19 cellular contexts compared by ENCODE assay signal in the genomic region with DNA sequence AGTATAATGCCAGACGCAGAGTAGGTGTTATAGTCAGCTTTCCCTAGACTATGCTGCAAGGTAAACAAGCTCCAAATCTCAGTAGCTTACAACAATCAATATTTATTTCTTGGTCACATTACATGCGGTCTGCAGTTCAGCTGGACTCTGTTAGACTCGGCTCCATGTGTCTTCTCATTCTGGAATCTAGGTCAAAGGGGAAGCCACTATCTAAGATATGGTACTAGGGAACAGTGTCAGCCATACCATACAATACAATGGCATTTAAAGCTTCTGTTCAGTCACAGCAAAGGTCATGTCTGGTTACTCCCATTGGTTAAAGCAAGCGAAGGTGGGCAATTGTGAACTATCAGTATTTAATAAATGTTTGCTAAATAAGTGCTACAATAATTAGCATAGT.
DNase-seq lines count a peak whose midpoint lies in the region; ATAC-seq, FAIRE-seq and TF ChIP-seq lines count a peak whose summit lies in the region.
"Had no signal": no experiment of that assay in that cellular context is flagged by ENCODE, and none has a peak within 500 bp of the region (broad histone marks: within the 10 kb centered on the region; RNA-seq: fewer than 3 reads in every experiment).

No MANE protein-coding gene starts in this region.

- no peaks in the 10 kb centered on the region for H3K36me3 ChIP-seq in cardiac muscle cell
- no peaks in the 10 kb centered on the region for H3K36me3 ChIP-seq in HepG2 (replicated peaks in 1 of 2; ENCODE audit: control insufficient read depth in 1 of 2, insufficient read depth in 2 of 2, low read length in 2 of 2)
- H3K36me3 ChIP-seq in right lobe of liver = no peaks in the 10 kb centered on the region
- H3K36me3 ChIP-seq: HAP-1 had no signal

- H3K27ac Mint-ChIP-seq in progenitor cell of endocrine pancreas = peak overlapping the region; percentile 51
- H3K27ac Mint-ChIP-seq: CD4-positive, alpha-beta memory T cell; HFFc6 had no signal

- no peak overlapping the region for H2AFZ ChIP-seq in HepG2 (ENCODE audit: low read length)

- no peak for ATAC-seq in left cardiac atrium
- no peak for ATAC-seq in HepG2
- ATAC-seq in right lobe of liver = no peak
- no peak for ATAC-seq in GM19397 (IDR thresholded peaks at IDR 0.05; ENCODE audit: unreplicated experiment)

- FAIRE-seq in HepG2 (lab: Jason Lieb, UNC) = no peak
- FAIRE-seq: GM12891, GM18507, H54 had no signal

- H3K4me1 ChIP-seq in cardiac muscle cell (ENCODE audit: low read depth) = no peaks in the 10 kb centered on the region
- H3K4me1 ChIP-seq in HepG2 (ENCODE audit: insufficient read depth, low read length) = no peaks in the 10 kb centered on the region
- H3K4me1 ChIP-seq in right lobe of liver = no peaks in the 10 kb centered on the region
- H3K4me1 ChIP-seq: HAP-1 had no signal

- H3K79me2 ChIP-seq in HepG2 (ENCODE audit: insufficient read depth, low read length) = no peaks in the 10 kb centered on the region

- H3K27ac ChIP-seq in cardiac muscle cell (no peak overlapping the region), HepG2 (ENCODE audit: extremely low read length, insufficient read depth, low read length) (no peak overlapping the region), right lobe of liver (no peak overlapping the region)

- no peaks in the 10 kb centered on the region for H3K9me3 Mint-ChIP-seq in progenitor cell of endocrine pancreas (ENCODE audit: low read depth)

- WGBS in HepG2 (ENCODE audit: low lambda C conversion rate) = 3% methylated on average over 4 of the region's 4 CpGs
- 42% methylated on average over 4 of the region's 4 CpGs for WGBS in right lobe of liver (ENCODE audit: insufficient coverage, low coverage, low lambda C conversion rate, missing lambda C conversion rate)

- TF ChIP-seq RAD21 in HepG2 (CRISPR knock-in tag; IDR thresholded peaks at IDR 0.05) = no peak

- H3K9me3 ChIP-seq in cardiac muscle cell (ENCODE audit: low read depth) (no peaks in the 10 kb centered on the region), HepG2 (ENCODE audit: low read length) (no peaks in the 10 kb centered on the region), right lobe of liver (no peaks in the 10 kb centered on the region)
- H3K9me3 ChIP-seq: HAP-1 had no signal

- peak; percentile 4 to 30 for DNase-seq in cardiac muscle cell (ENCODE audit: low read depth in 1 of 2, low spot score in 1 of 2)
- DNase-seq in left cardiac atrium = no peak
- DNase-seq in HepG2 (ENCODE audit: low spot score) = no peak
- DNase-seq in right lobe of liver = no peak
- DNase-seq in progenitor cell of endocrine pancreas (ENCODE audit: low spot score, unreplicated experiment) = no peak
- DNase-seq: C1 segment of cervical spinal cord; Calu3; CD4-positive, alpha-beta memory T cell; COR-L47; DMS53; DMS79 treated with DMSO at 0.1 percent for 48 hours; GF-D8; GOT3; HFFc6 had no signal

- no peaks in the 10 kb centered on the region for H3K27me3 Mint-ChIP-seq in progenitor cell of endocrine pancreas
- H3K27me3 Mint-ChIP-seq: CD4-positive, alpha-beta memory T cell had no signal

- TF ChIP-seq POLR2A in HepG2 (IDR thresholded peaks at IDR 0.05; ENCODE audit: insufficient read depth in 1 of 2, low read depth in 2 of 2, low read length in 2 of 2) = no peak
- TF ChIP-seq POLR2A in right lobe of liver (IDR thresholded peaks at IDR 0.05) = no peak

- H3K4me3 ChIP-seq in cardiac muscle cell = no peak overlapping the region
- no peak overlapping the region for H3K4me3 ChIP-seq in HepG2 (replicated peaks in 1 of 3; ENCODE audit: insufficient read depth in 1 of 3, low read depth in 2 of 3, low read length in 3 of 3)
- no peak overlapping the region for H3K4me3 ChIP-seq in right lobe of liver
- H3K4me3 ChIP-seq: HAP-1 had no signal

- H3K27me3 ChIP-seq in cardiac muscle cell (no peaks in the 10 kb centered on the region), HepG2 (ENCODE audit: control insufficient read depth in 1 of 2, insufficient read depth in 2 of 2, low read length in 2 of 2) (no peaks in the 10 kb centered on the region), right lobe of liver (no peaks in the 10 kb centered on the region)

- TF ChIP-seq CTCF in cardiac muscle cell (IDR thresholded peaks at IDR 0.05; ENCODE audit: low read depth, low read length) (no peak), HepG2 (CRISPR knock-in tag; IDR thresholded peaks at IDR 0.05) (no peak), right lobe of liver (IDR thresholded peaks at IDR 0.05) (no peak), progenitor cell of endocrine pancreas (IDR thresholded peaks at IDR 0.05; ENCODE audit: unreplicated experiment) (no peak)

- in situ Hi-C loops in HepG2 (cut with HindIII; ENCODE audit: extremely low pct_ligation_motif_present, low pct_unique_long_range_greater_than_20kb) = no loop called here

- no peaks in the 10 kb centered on the region for H4K20me1 ChIP-seq in HepG2 (ENCODE audit: insufficient read depth, low read length)

- no peak overlapping the region for H3K9ac ChIP-seq in HepG2 (ENCODE audit: insufficient read depth, low read depth, low read length)

- CTCF ChIA-PET in HepG2 (lab: Yijun Ruan, JAX; ENCODE audit: low intra/inter-chr PET ratio, low total read pairs) = no interaction called here

- POLR2A ChIA-PET in HepG2 (lab: Yijun Ruan, JAX) = no interaction called here

- intact Hi-C loops in left cardiac atrium (cut with DNase I) (no loop called here), HepG2 (cut with micrococcal nuclease; ENCODE audit: unreplicated experiment) (no loop called here), right lobe of liver (cut with DNase I) (no loop called here)

- peaks cover 14% of the 10 kb centered on the region for H3K4me1 Mint-ChIP-seq in progenitor cell of endocrine pancreas (ENCODE audit: low read depth)
- H3K4me1 Mint-ChIP-seq: CD4-positive, alpha-beta memory T cell had no signal

- no peaks in the 10 kb centered on the region for H3K36me3 Mint-ChIP-seq in progenitor cell of endocrine pancreas (ENCODE audit: insufficient read depth)
- H3K36me3 Mint-ChIP-seq: CD4-positive, alpha-beta memory T cell had no signal

- TF ChIP-seq EP300 in HepG2 (IDR thresholded peaks at IDR 0.05; ENCODE audit: low read depth in 2 of 2, low read length in 2 of 2) = no peak
- no peak for TF ChIP-seq EP300 in HepG2 (CRISPR knock-in tag; IDR thresholded peaks at IDR 0.05; ENCODE audit: borderline replicate concordance)

- BruUV-seq in HepG2 (replicated peaks; lab: Mats Ljungman, UMichigan) = no TSS peak

- H3K4me2 ChIP-seq in HepG2 (ENCODE audit: low read depth, low read length) = no peak overlapping the region

- no peak overlapping the region for H3K4me3 Mint-ChIP-seq in progenitor cell of endocrine pancreas (ENCODE audit: low read depth)
- H3K4me3 Mint-ChIP-seq: CD4-positive, alpha-beta memory T cell; HFFc6 had no signal

TF ChIP-seq in HepG2, 621 proteins besides CTCF, POLR2A, EP300 and RAD21:
- TF ChIP-seq, protein P1, sequence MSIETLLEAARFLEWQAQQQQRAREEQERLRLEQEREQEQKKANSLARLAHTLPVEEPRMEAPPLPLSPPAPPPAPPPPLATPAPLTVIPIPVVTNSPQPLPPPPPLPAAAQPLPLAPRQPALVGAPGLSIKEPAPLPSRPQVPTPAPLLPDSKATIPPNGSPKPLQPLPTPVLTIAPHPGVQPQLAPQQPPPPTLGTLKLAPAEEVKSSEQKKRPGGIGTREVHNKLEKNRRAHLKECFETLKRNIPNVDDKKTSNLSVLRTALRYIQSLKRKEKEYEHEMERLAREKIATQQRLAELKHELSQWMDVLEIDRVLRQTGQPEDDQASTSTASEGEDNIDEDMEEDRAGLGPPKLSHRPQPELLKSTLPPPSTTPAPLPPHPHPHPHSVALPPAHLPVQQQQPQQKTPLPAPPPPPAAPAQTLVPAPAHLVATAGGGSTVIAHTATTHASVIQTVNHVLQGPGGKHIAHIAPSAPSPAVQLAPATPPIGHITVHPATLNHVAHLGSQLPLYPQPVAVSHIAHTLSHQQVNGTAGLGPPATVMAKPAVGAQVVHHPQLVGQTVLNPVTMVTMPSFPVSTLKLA (IDR thresholded peaks at IDR 0.05) = 0 out of 2 replicates have a peak, but pooled peaks have one; percentile 28
- no peak for TF ChIP-seq FOSL1 (CRISPR knock-in tag; IDR thresholded peaks at IDR 0.05; ENCODE audit: borderline replicate concordance)
- no peak for TF ChIP-seq ZFP62 (CRISPR knock-in tag; IDR thresholded peaks at IDR 0.05)

Comparison
In these comparisons a context has a peak if more than half of its experiments do, and no peak if none do; other contexts are left out.
1. DNase-seq: peak in cardiac muscle cell (2 of 2); none in left cardiac atrium (single experiment), HepG2 (single experiment), right lobe of liver (0 of 3) and progenitor cell of endocrine pancreas (single experiment).